In genomic region chr7:91034459-91035368, GRCh38 we compare ENCODE assay signal across 9 cellular contexts.
DNase-seq lines count a peak whose midpoint lies in the region; ATAC-seq and TF ChIP-seq lines count a peak whose summit lies in the region.
"Had no signal": no experiment of that assay in that cellular context is flagged by ENCODE, and none has a peak within 500 bp of the region (broad histone marks: within the 10 kb centered on the region; RNA-seq: fewer than 3 reads in every experiment).

No MANE protein-coding gene starts in this region.

- dilution Hi-C loops in mammary epithelial cell (cut with HindIII; ENCODE audit: low sequenced_read_pairs), result no loop called here

- H3K9me3 Mint-ChIP-seq in activated CD4-positive, alpha-beta T cell treated with anti-CD3 and anti-CD28 coated beads, Interleukin-2, amount 10 ng/mL, durations not matched to agents 7 days and 5 days, result no peaks in the 10 kb centered on the region

- H3K4me1 Mint-ChIP-seq in activated CD4-positive, alpha-beta T cell treated with anti-CD3 and anti-CD28 coated beads, Interleukin-2, amount 10 ng/mL, durations not matched to agents 7 days and 5 days, result no peaks in the 10 kb centered on the region

- intact Hi-C loops in mammary epithelial cell (cut with micrococcal nuclease), result loop anchor here (1.0 kb wide), 5 partner anchors 326 to 579 kb away; no protein-coding TSS in a partner anchor
- intact Hi-C loops in left lung (cut with DNase I), result loop anchor here in 1 of 2 donors (10.0 kb wide), 1 partner anchor 480 kb away; no protein-coding TSS in a partner anchor
- intact Hi-C loops in upper lobe of right lung (cut with DNase I), result no loop called here

- no peaks in the 10 kb centered on the region for H3K4me1 ChIP-seq in mammary epithelial cell (ENCODE audit: insufficient read depth, low read length)
- no peaks in the 10 kb centered on the region for H3K4me1 ChIP-seq in left lung
- no peaks in the 10 kb centered on the region for H3K4me1 ChIP-seq in upper lobe of right lung

- H3K27ac Mint-ChIP-seq in activated CD4-positive, alpha-beta T cell treated with anti-CD3 and anti-CD28 coated beads, Interleukin-2, amount 10 ng/mL, durations not matched to agents 7 days and 5 days, result no peak overlapping the region
- H3K27ac Mint-ChIP-seq: activated naive CD8-positive, alpha-beta T cell had no signal

- no peaks in the 10 kb centered on the region for H3K27me3 Mint-ChIP-seq in activated CD4-positive, alpha-beta T cell treated with anti-CD3 and anti-CD28 coated beads, Interleukin-2, amount 10 ng/mL, durations not matched to agents 7 days and 5 days

- H3K27me3 ChIP-seq in mammary epithelial cell (ENCODE audit: insufficient read depth, low read length) (no peaks in the 10 kb centered on the region), left lung (no peaks in the 10 kb centered on the region), upper lobe of right lung (no peaks in the 10 kb centered on the region)

- CTCF ChIA-PET in activated CD4-positive, alpha-beta T cell treated with anti-CD3 and anti-CD28 coated beads, Interleukin-2, amount 10 ng/mL, durations not matched to agents 7 days and 5 days (lab: Charles Lee), result no interaction called here
- CTCF ChIA-PET in mammary epithelial cell (lab: Charles Lee; ENCODE audit: low non-redundant PET), result interaction anchor here (0.6 to 0.8 kb wide), 6 partner anchors 58 to 603 kb away, joined by 3 to 10 read pairs (median 4); no protein-coding TSS in a partner anchor

- no peak overlapping the region for H2AFZ ChIP-seq in mammary epithelial cell (ENCODE audit: low read depth, low read length)

- H3K36me3 ChIP-seq in mammary epithelial cell (ENCODE audit: insufficient read depth, low read length) (no peaks in the 10 kb centered on the region), left lung (no peaks in the 10 kb centered on the region), upper lobe of right lung (no peaks in the 10 kb centered on the region)

- TF ChIP-seq CTCF in mammary epithelial cell (conservative IDR thresholded peaks at IDR 0.05 in 1 of 2, IDR thresholded peaks at IDR 0.05 in 1 of 2; ENCODE audit: extremely low read depth in 1 of 2, insufficient read depth in 1 of 2, low read depth in 1 of 2, low read length in 2 of 2) (peak; percentile 47 to 78), left lung (IDR thresholded peaks at IDR 0.05) (peak; percentile 35 to 38), upper lobe of right lung (IDR thresholded peaks at IDR 0.05) (peak; percentile 64)

- BruUV-seq in mammary epithelial cell (replicated peaks; lab: Mats Ljungman, UMichigan), result no TSS peak

- DNase-seq in activated CD4-positive, alpha-beta T cell treated with anti-CD3 and anti-CD28 coated beads, Interleukin-2, amount 10 ng/mL, durations not matched to agents 7 days and 5 days, result peak; percentile 30
- DNase-seq in activated CD4-positive, alpha-beta T cell treated with anti-CD3 and anti-CD28 coated beads, Interleukin-2, amount 50 U/mL, for 1 hour, result no peak
- DNase-seq in NCI-H748 treated with DMSO at 0.1 percent for 48 hours (lab: John Stamatoyannopoulos, UW) (peak; percentile 84), mammary epithelial cell (peak; percentile 34), left lung (no peak), upper lobe of right lung (no peak)

- no peak overlapping the region for H3K9ac ChIP-seq in mammary epithelial cell (ENCODE audit: insufficient read depth, low read length)

- H4K20me1 ChIP-seq in mammary epithelial cell (ENCODE audit: insufficient read depth, low read length), result no peaks in the 10 kb centered on the region

- H3K4me2 ChIP-seq in mammary epithelial cell (ENCODE audit: insufficient read depth, low read depth, low read length), result no peak overlapping the region

- ATAC-seq in HG03442 (IDR thresholded peaks at IDR 0.05; ENCODE audit: unreplicated experiment) (peak; percentile 50), left lung (peak; percentile 74), upper lobe of right lung (peak; percentile 66), HG02840 (IDR thresholded peaks at IDR 0.05; ENCODE audit: low FRiP score, unreplicated experiment) (no peak)

- H3K27ac ChIP-seq in mammary epithelial cell (ENCODE audit: insufficient read depth, low read depth, low read length), result no peak overlapping the region
- H3K27ac ChIP-seq in left lung, result no peak overlapping the region
- no peak overlapping the region for H3K27ac ChIP-seq in upper lobe of right lung

- no peak overlapping the region for H3K4me3 Mint-ChIP-seq in activated CD4-positive, alpha-beta T cell treated with anti-CD3 and anti-CD28 coated beads, Interleukin-2, amount 10 ng/mL, durations not matched to agents 7 days and 5 days
- H3K4me3 Mint-ChIP-seq: activated naive CD8-positive, alpha-beta T cell had no signal

- H3K79me2 ChIP-seq in mammary epithelial cell (ENCODE audit: insufficient read depth, low read length), result no peaks in the 10 kb centered on the region

- POLR2A ChIA-PET in activated CD4-positive, alpha-beta T cell treated with anti-CD3 and anti-CD28 coated beads, Interleukin-2, amount 10 ng/mL, durations not matched to agents 7 days and 5 days (lab: Charles Lee), result no interaction called here

- WGBS in mammary epithelial cell (ENCODE audit: low coverage, missing lambda C conversion rate), result 100% methylated on average over 1 of the region's 1 CpG

- H3K4me3 ChIP-seq in mammary epithelial cell (replicated peaks in 1 of 3; ENCODE audit: insufficient read depth in 1 of 3, low read depth in 2 of 3, low read length in 3 of 3) (no peak overlapping the region), left lung (no peak overlapping the region), upper lobe of right lung (no peak overlapping the region)

- in situ Hi-C loops in mammary epithelial cell (cut with MboI; ENCODE audit: low sequenced_read_pairs in 2 of 2), result loop anchor here in 1 of 2 donors (25.0 kb wide), 1 partner anchor 572 kb away; the partner anchor contains the start of gene PTTG1IP2

- H3K36me3 Mint-ChIP-seq in activated CD4-positive, alpha-beta T cell treated with anti-CD3 and anti-CD28 coated beads, Interleukin-2, amount 10 ng/mL, durations not matched to agents 7 days and 5 days (ENCODE audit: low read depth), result no peaks in the 10 kb centered on the region
- H3K36me3 Mint-ChIP-seq: activated naive CD8-positive, alpha-beta T cell had no signal

- no peaks in the 10 kb centered on the region for H3K9me3 ChIP-seq in mammary epithelial cell (replicated peaks; ENCODE audit: insufficient read depth, low read length)
- no peaks in the 10 kb centered on the region for H3K9me3 ChIP-seq in left lung
- H3K9me3 ChIP-seq in upper lobe of right lung, result no peaks in the 10 kb centered on the region

Comparison
In these comparisons a context has a peak if more than half of its experiments do, and no peak if none do; other contexts are left out.
1. DNase-seq: peak in activated CD4-positive, alpha-beta T cell treated with anti-CD3 and anti-CD28 coated beads, Interleukin-2, amount 10 ng/mL, durations not matched to agents 7 days and 5 days (single experiment), NCI-H748 treated with DMSO at 0.1 percent for 48 hours (single experiment) and mammary epithelial cell (single experiment); none in activated CD4-positive, alpha-beta T cell treated with anti-CD3 and anti-CD28 coated beads, Interleukin-2, amount 50 U/mL, for 1 hour (single experiment), left lung (0 of 2) and upper lobe of right lung (single experiment).
2. Peak in every context shown above with its lines, with median percentiles within 50 percentile points of each other: CTCF ChIP-seq.